ENCODE assay signal across 8 cellular contexts in genomic region chr9:83511051-83511450, GRCh38.
A peak's percentile ranks its signal among the peaks of the same experiment; 100 is the strongest.
DNase-seq lines count a peak whose midpoint lies in the region; ATAC-seq and TF ChIP-seq lines count a peak whose summit lies in the region.

No MANE protein-coding gene starts in this region.

- DNase-seq in AG08395 (ENCODE audit: low spot score) (peak; percentile 24), NCI-H446 (lab: John Stamatoyannopoulos, UW) (no peak), middle frontal gyrus (ENCODE audit: extremely low spot score, low spot score) (no peak), cortex of kidney (lab: John Stamatoyannopoulos, UW) (no peak)
- no peak for DNase-seq in activated T-cell treated with anti-CD3 and anti-CD28 coated beads, Interleukin-2, amount 50 U/mL, for 48 hours

- ATAC-seq in GM19023 (IDR thresholded peaks at IDR 0.05; ENCODE audit: unreplicated experiment), result peak; percentile 69
- peak; percentile 97 for ATAC-seq in HG03097 (IDR thresholded peaks at IDR 0.05; ENCODE audit: low FRiP score, unreplicated experiment)
- peak; percentile 88 for ATAC-seq in SK-N-SH treated with all-trans-retinoic acid at 6 μM for 48 hours

TF ChIP-seq in SK-N-SH treated with all-trans-retinoic acid at 6 μM for 48 hours, 23 proteins besides CTCF, POLR2A, EP300 and RAD21:
- TF ChIP-seq TCF4 (CRISPR knock-in tag; IDR thresholded peaks at IDR 0.05; ENCODE audit: borderline replicate concordance) (no peak), ZNF565 (CRISPR knock-in tag; conservative IDR thresholded peaks at IDR 0.05; ENCODE audit: low read depth) (no peak), CSRNP3 (CRISPR knock-in tag; IDR thresholded peaks at IDR 0.05) (no peak), TSHZ2 (CRISPR knock-in tag; IDR thresholded peaks at IDR 0.05) (no peak), GLIS3 (CRISPR knock-in tag; IDR thresholded peaks at IDR 0.05) (no peak), ISL1 (CRISPR knock-in tag; IDR thresholded peaks at IDR 0.05) (no peak), POU6F1 (CRISPR knock-in tag; IDR thresholded peaks at IDR 0.05; ENCODE audit: borderline replicate concordance, low read depth) (no peak), BACH2 (CRISPR knock-in tag; IDR thresholded peaks at IDR 0.05; ENCODE audit: borderline replicate concordance) (no peak), ZFP30 (CRISPR knock-in tag; IDR thresholded peaks at IDR 0.05) (no peak), ZFP3 (CRISPR knock-in tag; IDR thresholded peaks at IDR 0.05) (no peak), SNAI2 (CRISPR knock-in tag; IDR thresholded peaks at IDR 0.05) (no peak), ZNF8 (CRISPR knock-in tag; IDR thresholded peaks at IDR 0.05) (no peak), OSR1 (CRISPR knock-in tag; IDR thresholded peaks at IDR 0.05) (no peak), PATZ1 (CRISPR knock-in tag; IDR thresholded peaks at IDR 0.05; ENCODE audit: borderline replicate concordance) (no peak), CREB5 (CRISPR knock-in tag; IDR thresholded peaks at IDR 0.05; ENCODE audit: low read depth) (no peak), ARNTL (CRISPR knock-in tag; IDR thresholded peaks at IDR 0.05; ENCODE audit: borderline replicate concordance, low read depth) (no peak), RARB (CRISPR knock-in tag; IDR thresholded peaks at IDR 0.05) (no peak), PPARA (CRISPR knock-in tag; IDR thresholded peaks at IDR 0.05; ENCODE audit: borderline replicate concordance) (no peak), CSDC2 (CRISPR knock-in tag; IDR thresholded peaks at IDR 0.05) (no peak)
TF ChIP-seq in SK-N-SH treated with all-trans-retinoic acid at 6 μM for 48 hours: peak in this region for 0.
